Comparison of ENCODE assay signal across 11 cellular contexts in genomic region chr5:59079622-59080620, GRCh38.
DNase-seq lines count a peak whose midpoint lies in the region; ATAC-seq and TF ChIP-seq lines count a peak whose summit lies in the region.
"Had no signal": no experiment of that assay in that cellular context is flagged by ENCODE, and none has a peak within 500 bp of the region (broad histone marks: within the 10 kb centered on the region; RNA-seq: fewer than 3 reads in every experiment).

No MANE protein-coding gene starts in this region.

- H3K4me3 ChIP-seq in right atrium auricular region, result no peak overlapping the region
- no peak overlapping the region for H3K4me3 ChIP-seq in skeletal muscle cell (ENCODE audit: low read depth, low read length)
- H3K4me3 ChIP-seq: thyroid gland had no signal

- H3K27ac Mint-ChIP-seq in T-helper 17 cell, result no peak overlapping the region
- H3K27ac Mint-ChIP-seq: activated naive CD4-positive, alpha-beta T cell treated with anti-CD3 and anti-CD28 coated beads, Interleukin-2, amount 50 U/mL, for 24 hours had no signal

- no peaks in the 10 kb centered on the region for H3K36me3 Mint-ChIP-seq in T-helper 17 cell (ENCODE audit: low read depth)
- H3K36me3 Mint-ChIP-seq: activated naive CD4-positive, alpha-beta T cell treated with anti-CD3 and anti-CD28 coated beads, Interleukin-2, amount 50 U/mL, for 24 hours had no signal

- DNase-seq in H4 (ENCODE audit: low spot score), result peak; percentile 79
- DNase-seq in amniotic epithelial cell (ENCODE audit: low read depth), result peak; percentile 100
- peak; percentile 66 for DNase-seq in right atrium auricular region (ENCODE audit: low spot score)
- DNase-seq in skeletal muscle cell (ENCODE audit: low read depth), result peak; percentile 99
- no peak for DNase-seq in NK-92 treated with Interleukin-12 subunit alpha and Interleukin-12 subunit beta, amount 100 ng/mL, for 24 hours (lab: John Stamatoyannopoulos, UW)
- DNase-seq in stimulated activated CD4-positive, alpha-beta T cell treated with anti-CD3 and anti-CD28 coated beads, Interleukin-4, amount 100 ng/mL, for 24 hours, result no peak
- DNase-seq in T-helper 17 cell, result no peak
- DNase-seq: thyroid gland, WERI-Rb-1 had no signal

- ATAC-seq in T-helper 17 cell, result no peak
- no peak for ATAC-seq in activated CD4-positive, CD25-positive, alpha-beta regulatory T cell treated with anti-CD3 and anti-CD28 coated beads, Interleukin-2, amount 50 U/mL, for 24 hours

- peaks cover 2% of the 10 kb centered on the region for H3K4me1 Mint-ChIP-seq in T-helper 17 cell
- H3K4me1 Mint-ChIP-seq: activated naive CD4-positive, alpha-beta T cell treated with anti-CD3 and anti-CD28 coated beads, Interleukin-2, amount 50 U/mL, for 24 hours had no signal

- H3K36me3 ChIP-seq in right atrium auricular region, result no peaks in the 10 kb centered on the region
- H3K36me3 ChIP-seq: thyroid gland, WERI-Rb-1 had no signal

- H3K27ac ChIP-seq in right atrium auricular region, result peak overlapping the region; percentile 47 to 58
- H3K27ac ChIP-seq: thyroid gland, WERI-Rb-1 had no signal

- TF ChIP-seq CTCF in right atrium auricular region (IDR thresholded peaks at IDR 0.05), result no peak

- no peaks in the 10 kb centered on the region for H3K9me3 ChIP-seq in right atrium auricular region
- H3K9me3 ChIP-seq in T-helper 17 cell (ENCODE audit: control insufficient read depth, low read length, poor library complexity, severe bottlenecking), result no peaks in the 10 kb centered on the region
- H3K9me3 ChIP-seq: thyroid gland had no signal

- H3K4me1 ChIP-seq in right atrium auricular region, result peaks cover 0 to 7% of the 10 kb centered on the region in 2 donors
- H3K4me1 ChIP-seq: thyroid gland had no signal

- H3K4me3 Mint-ChIP-seq in T-helper 17 cell, result no peak overlapping the region
- H3K4me3 Mint-ChIP-seq: activated naive CD4-positive, alpha-beta T cell treated with anti-CD3 and anti-CD28 coated beads, Interleukin-2, amount 50 U/mL, for 24 hours had no signal

- H3K27me3 Mint-ChIP-seq in T-helper 17 cell, result peaks cover 6% of the 10 kb centered on the region
- H3K27me3 Mint-ChIP-seq: activated naive CD4-positive, alpha-beta T cell treated with anti-CD3 and anti-CD28 coated beads, Interleukin-2, amount 50 U/mL, for 24 hours had no signal

- H3K27me3 ChIP-seq in right atrium auricular region, result no peaks in the 10 kb centered on the region
- H3K27me3 ChIP-seq: thyroid gland had no signal

Comparison
In these comparisons a context has a peak if more than half of its experiments do, and no peak if none do; other contexts are left out.
1. DNase-seq: peak in H4 (single experiment), amniotic epithelial cell (single experiment), right atrium auricular region (single experiment) and skeletal muscle cell (single experiment); none in NK-92 treated with Interleukin-12 subunit alpha and Interleukin-12 subunit beta, amount 100 ng/mL, for 24 hours (single experiment), stimulated activated CD4-positive, alpha-beta T cell treated with anti-CD3 and anti-CD28 coated beads, Interleukin-4, amount 100 ng/mL, for 24 hours (single experiment) and T-helper 17 cell (0 of 3).